Comparison of ENCODE assay signal across 2 cellular contexts in genomic region chr17:61493830-61494324, GRCh38.
A peak's percentile ranks its signal among the peaks of the same experiment; 100 is the strongest.
TF ChIP-seq lines count a peak whose summit lies in the region.

No MANE protein-coding gene starts in this region.

TF ChIP-seq in HEK293, 187 proteins besides CTCF, POLR2A, EP300 and RAD21:
- peak; percentile 80; the same call in 1 of the 2 replicates for TF ChIP-seq ZNF121 (tag by site-specific recombination; IDR thresholded peaks at IDR 0.05)

TF ChIP-seq in GM12878, 131 proteins besides CTCF, POLR2A, EP300 and RAD21:
- peak in 1 of 2 experiments; percentile 37; a peak in 2 of 4 replicates for TF ChIP-seq ETV6 (conservative IDR thresholded peaks at IDR 0.05 in 1 of 2, IDR thresholded peaks at IDR 0.05 in 1 of 2; ENCODE audit: borderline replicate concordance in 1 of 2, low read depth in 1 of 2)
- peak; percentile 52; the same call in 1 of the 2 replicates for TF ChIP-seq NFXL1 (IDR thresholded peaks at IDR 0.05; ENCODE audit: borderline replicate concordance)
